ENCODE assay signal across 18 cellular contexts in the genomic region with DNA sequence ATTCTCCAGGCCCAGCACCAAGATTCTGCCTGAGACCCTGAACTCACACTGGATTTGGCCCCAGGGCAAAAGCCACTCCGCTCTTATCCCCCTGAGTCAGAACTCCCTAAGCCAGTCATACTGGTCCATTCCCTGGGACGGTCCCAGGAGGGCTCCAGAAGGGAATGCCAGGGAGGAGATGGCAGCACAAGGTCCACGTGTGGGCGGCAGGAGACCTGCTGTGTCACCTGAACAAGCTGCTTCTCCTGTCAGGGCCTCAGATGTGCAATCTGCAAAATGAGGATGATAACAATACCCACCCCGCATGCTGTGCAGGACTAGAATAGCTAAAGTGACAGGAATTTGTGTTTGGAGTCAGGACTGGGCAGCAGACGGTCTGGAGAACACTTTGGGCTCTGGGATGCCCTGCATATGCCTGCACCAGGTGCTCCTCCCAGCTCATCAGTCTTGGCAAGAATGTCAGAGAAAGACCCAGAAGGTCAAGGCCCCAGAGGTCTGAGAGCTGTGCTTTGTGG. TPM values are rescaled to one million over a fixed set of nuclear protein-coding genes. Genes with fewer than 3 reads are reported as not detected.
A peak's percentile ranks its signal among the peaks of the same experiment; 100 is the strongest.
DNase-seq lines count a peak whose midpoint lies in the region; ATAC-seq, FAIRE-seq and TF ChIP-seq lines count a peak whose summit lies in the region.
"Had no signal": no experiment of that assay in that cellular context is flagged by ENCODE, and none has a peak within 500 bp of the region (broad histone marks: within the 10 kb centered on the region; RNA-seq: fewer than 3 reads in every experiment).

No MANE protein-coding gene starts in this region.

- TF ChIP-seq POLR2A in spleen (IDR thresholded peaks at IDR 0.05): no peak

- 84 to 95% (median 92%) methylated on average over 6 of the region's 6 CpGs for WGBS in spleen, 5 donors

- no peaks in the 10 kb centered on the region for H3K36me3 Mint-ChIP-seq in CD4-positive, alpha-beta memory T cell
- no peaks in the 10 kb centered on the region for H3K36me3 Mint-ChIP-seq in T-helper 17 cell (ENCODE audit: low read depth)
- H3K36me3 Mint-ChIP-seq: CD8-positive, alpha-beta memory T cell had no signal

- H3K4me1 ChIP-seq in CD4-positive, alpha-beta memory T cell (ENCODE audit: insufficient read depth, low read length): peaks cover 63% of the 10 kb centered on the region
- H3K4me1 ChIP-seq in kidney (ENCODE audit: control insufficient read depth in 1 of 2, insufficient read depth in 1 of 2, low read depth in 1 of 2, low read length in 2 of 2): peaks cover 8 to 20% of the 10 kb centered on the region in 2 donors
- H3K4me1 ChIP-seq in spleen: peaks cover 0 to 44% (median 14%) of the 10 kb centered on the region in 6 donors
- H3K4me1 ChIP-seq: HAP-1 had no signal

- no peak overlapping the region for H3K4me3 ChIP-seq in CD4-positive, alpha-beta memory T cell (ENCODE audit: low read length in 2 of 2)
- no peak overlapping the region for H3K4me3 ChIP-seq in kidney (ENCODE audit: low read length in 2 of 2)
- H3K4me3 ChIP-seq in spleen: no peak overlapping the region
- H3K4me3 ChIP-seq: HAP-1 had no signal

- peak overlapping the region in 1 of 8 donors; percentile 43 for H3K4me3 Mint-ChIP-seq in CD4-positive, alpha-beta memory T cell
- H3K4me3 Mint-ChIP-seq in T-helper 17 cell: no peak overlapping the region
- H3K4me3 Mint-ChIP-seq: B cell had no signal

- ATAC-seq in T-helper 17 cell: no peak
- no peak for ATAC-seq in GM21576 (IDR thresholded peaks at IDR 0.05; ENCODE audit: unreplicated experiment)
- no peak for ATAC-seq in GM19455 (IDR thresholded peaks at IDR 0.05; ENCODE audit: unreplicated experiment)
- ATAC-seq in HG02763 (IDR thresholded peaks at IDR 0.05; ENCODE audit: unreplicated experiment): no peak
- ATAC-seq: PC-3 had no signal

- intact Hi-C loops in CD4-positive, alpha-beta memory T cell (cut with micrococcal nuclease): no loop called here
- intact Hi-C loops in kidney (cut with DNase I): no loop called here
- intact Hi-C loops in spleen (cut with DNase I; ENCODE audit: low total_unique reads): no loop called here

- CTCF ChIA-PET in CD4-positive, alpha-beta memory T cell (lab: Charles Lee; ENCODE audit: partially characterized antibody): no interaction called here

- no peak overlapping the region for H3K27ac ChIP-seq in CD4-positive, alpha-beta memory T cell (ENCODE audit: low read depth, low read length)
- H3K27ac ChIP-seq in kidney (ENCODE audit: low read depth in 2 of 2, low read length in 2 of 2) (no peak overlapping the region), spleen (peak overlapping the region in 5 of 8 donors; percentile 15 to 69 (median 48))
- H3K27ac ChIP-seq: KMS-11 had no signal

- H3K9me3 Mint-ChIP-seq in CD4-positive, alpha-beta memory T cell: peaks cover 0 to 3% (median 0%) of the 10 kb centered on the region in 8 donors
- H3K9me3 Mint-ChIP-seq: CD8-positive, alpha-beta memory T cell had no signal

- FAIRE-seq in kidney (lab: Jason Lieb, UNC): no peak
- FAIRE-seq: D721Med had no signal

- H3K36me3 ChIP-seq in CD4-positive, alpha-beta memory T cell (ENCODE audit: insufficient read depth, low read length): no peaks in the 10 kb centered on the region
- no peaks in the 10 kb centered on the region for H3K36me3 ChIP-seq in kidney (ENCODE audit: control insufficient read depth in 1 of 2, insufficient read depth in 2 of 2, low read length in 2 of 2)
- no peaks in the 10 kb centered on the region for H3K36me3 ChIP-seq in spleen
- H3K36me3 ChIP-seq: HAP-1 had no signal

- H3K27me3 ChIP-seq in CD4-positive, alpha-beta memory T cell (ENCODE audit: insufficient read depth, low read length): no peaks in the 10 kb centered on the region
- H3K27me3 ChIP-seq in spleen (replicated peaks in 1 of 7): peaks cover 0 to 58% (median 0%) of the 10 kb centered on the region in 7 donors

- peaks cover 0 to 11% of the 10 kb centered on the region in 2 donors for H3K27me3 Mint-ChIP-seq in CD4-positive, alpha-beta memory T cell
- peaks cover 14% of the 10 kb centered on the region for H3K27me3 Mint-ChIP-seq in T-helper 17 cell

- H3K27ac Mint-ChIP-seq in CD4-positive, alpha-beta memory T cell: peak overlapping the region in 4 of 7 donors; percentile 38 to 76 (median 56)
- H3K27ac Mint-ChIP-seq in T-helper 17 cell: peak overlapping the region; percentile 51
- H3K27ac Mint-ChIP-seq: B cell had no signal

- TF ChIP-seq CTCF in kidney (IDR thresholded peaks at IDR 0.05; ENCODE audit: borderline replicate concordance, extremely low read depth, insufficient read depth): no peak
- no peak for TF ChIP-seq CTCF in spleen (IDR thresholded peaks at IDR 0.05 in 8 of 11, conservative IDR thresholded peaks at IDR 0.05 in 3 of 11)

- peaks cover 0 to 37% (median 28%) of the 10 kb centered on the region in 4 donors for H3K4me1 Mint-ChIP-seq in CD4-positive, alpha-beta memory T cell
- H3K4me1 Mint-ChIP-seq in T-helper 17 cell: peaks cover 5% of the 10 kb centered on the region
- H3K4me1 Mint-ChIP-seq: B cell had no signal

- no peak for DNase-seq in CD4-positive, alpha-beta memory T cell
- DNase-seq in T-helper 17 cell (no peak), kidney (peak; percentile 23), spleen (no peak)
- DNase-seq: DMS79, NCI-H1092, NCI-H146, NCI-H2081, NCI-H510A, PC-3 had no signal

- POLR2A ChIA-PET in CD4-positive, alpha-beta memory T cell (lab: Charles Lee; ENCODE audit: partially characterized antibody): interaction anchor here (2.1 to 4.5 kb wide), 2 partner anchors 8 to 15 kb away, joined by 8 to 28 read pairs; no protein-coding TSS in a partner anchor

- no peak overlapping the region for H3K9ac ChIP-seq in kidney (ENCODE audit: low read length in 2 of 2)
- H3K9ac ChIP-seq: KMS-11 had no signal

- no peaks in the 10 kb centered on the region for H3K9me3 ChIP-seq in CD4-positive, alpha-beta memory T cell (ENCODE audit: control insufficient read depth in 1 of 2, low read length in 2 of 2)
- no peaks in the 10 kb centered on the region for H3K9me3 ChIP-seq in T-helper 17 cell (ENCODE audit: control insufficient read depth, low read length, poor library complexity, severe bottlenecking)
- H3K9me3 ChIP-seq in kidney (ENCODE audit: control insufficient read depth in 1 of 2, low read length in 2 of 2): no peaks in the 10 kb centered on the region
- H3K9me3 ChIP-seq in spleen: no peaks in the 10 kb centered on the region
- H3K9me3 ChIP-seq: HAP-1 had no signal

RNA-seq across cellular contexts. Expression of a gene that starts 40.3 kb away (rescaled TPM):
- total RNA-seq in CD4-positive, alpha-beta memory T cell: under 1 TPM; 0.87 to 0.94 TPM
- polyA plus RNA-seq in CD4-positive, alpha-beta memory T cell: under 1 TPM in 1 of 2 donors, not detected in 1; 0.08 TPM
- total RNA-seq in T-helper 17 cell: under 1 TPM in 1 of 2 donors, not detected in 1; 0.22 TPM
- total RNA-seq in kidney: 25.7 TPM
- polyA plus RNA-seq in kidney (ENCODE audit: insufficient read depth, low read depth, low replicate concordance): 6.1 TPM
- total RNA-seq in spleen: 100 to 1,000 TPM in 2 of 7 donors, 10 to 100 TPM in 5; 53.0 to 118 (median 84.4) TPM
- polyA plus RNA-seq in spleen: 10 to 100 TPM in 1 of 3 donors, 1 to 10 TPM in 2; 6.3 to 12.1 (median 9.0) TPM
- total RNA-seq: PC-3 had no signal

Comparison
In these comparisons a context has a peak if more than half of its experiments do, and no peak if none do; other contexts are left out.
1. H3K27ac ChIP-seq: peak in spleen (5 of 8); none in CD4-positive, alpha-beta memory T cell (single experiment) and kidney (0 of 2).
2. RNA of a gene that starts 40.3 kb away (total RNA-seq): 53.0 to 118 TPM in spleen and 25.7 TPM in kidney (single experiment); 0.87 to 0.94 TPM in CD4-positive, alpha-beta memory T cell and 0.22 TPM in T-helper 17 cell; every median in the first group is over 10 times any median in the second.